ENCODE assay signal across 8 cellular contexts in genomic region chr14:22002860-22003284, GRCh38.
DNase-seq lines count a peak whose midpoint lies in the region; ATAC-seq and TF ChIP-seq lines count a peak whose summit lies in the region.

No MANE protein-coding gene starts in this region.

- peak overlapping the region; percentile 90 for H3K4me2 ChIP-seq in Loucy (ENCODE audit: low read depth, low read length, poor library complexity, severe bottlenecking)

- H3K4me1 Mint-ChIP-seq in activated CD8-positive, alpha-beta memory T cell treated with anti-CD3 and anti-CD28 coated beads, Interleukin-2, amount 10 ng/mL, durations not matched to agents 7 days and 5 days = peaks cover 23% of the 10 kb centered on the region

- no peaks in the 10 kb centered on the region for H3K9me3 ChIP-seq in Loucy (ENCODE audit: insufficient read depth, low read depth, low read length)

- H3K9ac ChIP-seq in Loucy (ENCODE audit: low read depth, low read length, poor library complexity, severe bottlenecking) = peak overlapping the region; percentile 87

- H3K27me3 ChIP-seq in Loucy (ENCODE audit: insufficient read depth, low read length, poor library complexity, severe bottlenecking) = no peaks in the 10 kb centered on the region
- H3K27me3 ChIP-seq in foreskin keratinocyte = peaks cover 2% of the 10 kb centered on the region

- H3K36me3 Mint-ChIP-seq in activated CD8-positive, alpha-beta memory T cell treated with anti-CD3 and anti-CD28 coated beads, Interleukin-2, amount 10 ng/mL, durations not matched to agents 7 days and 5 days = peaks cover 3% of the 10 kb centered on the region

- ATAC-seq in activated CD8-positive, alpha-beta memory T cell treated with anti-CD3 and anti-CD28 coated beads, Interleukin-2, amount 10 ng/mL, durations not matched to agents 7 days and 5 days = peak; percentile 80
- ATAC-seq in foreskin keratinocyte (peak; percentile 23), GM19324 (IDR thresholded peaks at IDR 0.05; ENCODE audit: low FRiP score, unreplicated experiment) (no peak), HG02678 (IDR thresholded peaks at IDR 0.05; ENCODE audit: unreplicated experiment) (no peak), GM19452 (IDR thresholded peaks at IDR 0.05; ENCODE audit: unreplicated experiment) (no peak)

- H2AFZ ChIP-seq in Loucy (ENCODE audit: low read length) = peak overlapping the region; percentile 87

- no peaks in the 10 kb centered on the region for H3K9me3 Mint-ChIP-seq in activated CD8-positive, alpha-beta memory T cell treated with anti-CD3 and anti-CD28 coated beads, Interleukin-2, amount 10 ng/mL, durations not matched to agents 7 days and 5 days (ENCODE audit: low read depth)

- TF ChIP-seq CTCF in Loucy (conservative IDR thresholded peaks at IDR 0.05; ENCODE audit: low read length) (peak; percentile 95), foreskin keratinocyte (conservative IDR thresholded peaks at IDR 0.05) (peak; percentile 44)

- H3K27ac Mint-ChIP-seq in activated CD8-positive, alpha-beta memory T cell treated with anti-CD3 and anti-CD28 coated beads, Interleukin-2, amount 10 ng/mL, durations not matched to agents 7 days and 5 days = peak overlapping the region; percentile 85

- no peaks in the 10 kb centered on the region for H3K36me3 ChIP-seq in Loucy (ENCODE audit: insufficient read depth, low read length)

- H3K4me3 Mint-ChIP-seq in activated CD8-positive, alpha-beta memory T cell treated with anti-CD3 and anti-CD28 coated beads, Interleukin-2, amount 10 ng/mL, durations not matched to agents 7 days and 5 days = peak overlapping the region; percentile 67

- peak overlapping the region; percentile 80 for H3K4me3 ChIP-seq in Loucy (ENCODE audit: low read length, poor library complexity, severe bottlenecking)

- H3K79me2 ChIP-seq in Loucy (ENCODE audit: insufficient read depth, low read length) = peaks cover 18% of the 10 kb centered on the region

- H3K4me1 ChIP-seq in Loucy (ENCODE audit: insufficient read depth, low read length, poor library complexity, severe bottlenecking) = peaks cover 42% of the 10 kb centered on the region
- H3K4me1 ChIP-seq in foreskin keratinocyte = no peaks in the 10 kb centered on the region

- peaks cover 5% of the 10 kb centered on the region; the same call in 1 of the 2 replicates for H3F3A ChIP-seq in Loucy (ENCODE audit: low read depth)

- no peaks in the 10 kb centered on the region for H3K9me2 ChIP-seq in Loucy (replicated peaks; ENCODE audit: low read depth, low read length)

- H3K27me3 Mint-ChIP-seq in activated CD8-positive, alpha-beta memory T cell treated with anti-CD3 and anti-CD28 coated beads, Interleukin-2, amount 10 ng/mL, durations not matched to agents 7 days and 5 days = no peaks in the 10 kb centered on the region

- no peaks in the 10 kb centered on the region for H4K20me1 ChIP-seq in Loucy (ENCODE audit: insufficient read depth, low read length, poor library complexity, severe bottlenecking)

- H3K27ac ChIP-seq in foreskin keratinocyte = no peak overlapping the region

- DNase-seq in AML-193 (lab: John Stamatoyannopoulos, UW) (peak; percentile 21 to 46), foreskin keratinocyte (no peak)
- peak; percentile 82 for DNase-seq in activated CD8-positive, alpha-beta memory T cell treated with anti-CD3 and anti-CD28 coated beads, Interleukin-2, amount 10 ng/mL, durations not matched to agents 7 days and 5 days
- peak; percentile 28 to 38 for DNase-seq in stimulated activated CD8-positive, alpha-beta memory T cell treated with anti-CD3 and anti-CD28 coated beads, Interleukin-4, amount 100 ng/mL, for 4 hours (ENCODE audit: low read depth in 2 of 2, low spot score in 1 of 2)

- CTCF ChIA-PET in activated CD8-positive, alpha-beta memory T cell treated with anti-CD3 and anti-CD28 coated beads, Interleukin-2, amount 10 ng/mL, durations not matched to agents 7 days and 5 days (lab: Charles Lee) = interaction anchor here (1.2 to 2.0 kb wide), 9 partner anchors 9 to 568 kb away, joined by 3 to 7 read pairs (median 4); no protein-coding TSS in a partner anchor

Comparison
In these comparisons a context has a peak if more than half of its experiments do, and no peak if none do; other contexts are left out.
1. DNase-seq: peak in AML-193 (2 of 2), activated CD8-positive, alpha-beta memory T cell treated with anti-CD3 and anti-CD28 coated beads, Interleukin-2, amount 10 ng/mL, durations not matched to agents 7 days and 5 days (single experiment) and stimulated activated CD8-positive, alpha-beta memory T cell treated with anti-CD3 and anti-CD28 coated beads, Interleukin-4, amount 100 ng/mL, for 4 hours (2 of 2); none in foreskin keratinocyte (0 of 2).
2. ATAC-seq: peak in activated CD8-positive, alpha-beta memory T cell treated with anti-CD3 and anti-CD28 coated beads, Interleukin-2, amount 10 ng/mL, durations not matched to agents 7 days and 5 days (single experiment) and foreskin keratinocyte (single experiment); none in GM19324 (single experiment), HG02678 (single experiment) and GM19452 (single experiment).